ENCODE assay signal across 8 cellular contexts in genomic region chr1:23368562-23369334, GRCh38. TPM values are rescaled to one million over a fixed set of nuclear protein-coding genes. Genes with fewer than 3 reads are reported as not detected.
DNase-seq lines count a peak whose midpoint lies in the region; ATAC-seq lines count a peak whose summit lies in the region.

No MANE protein-coding gene starts in this region.

- peak overlapping the region; percentile 96 to 97 for H3K27ac Mint-ChIP-seq in effector memory CD8-positive, alpha-beta T cell

- DNase-seq in COR-L47 (lab: John Stamatoyannopoulos, UW) (peak; percentile 92), HS-27A (ENCODE audit: low read depth) (peak; percentile 81), NK-92 (lab: John Stamatoyannopoulos, UW; ENCODE audit: unreplicated experiment) (peak; percentile 32), mesenteric fat pad (ENCODE audit: low spot score) (peak; percentile 96)
- DNase-seq in activated CD8-positive, alpha-beta memory T cell treated with anti-CD3 and anti-CD28 coated beads for 48 hours (ENCODE audit: low read depth in 2 of 3, low spot score in 2 of 3) = peak; percentile 76 to 80 (median 77)
- DNase-seq in effector memory CD8-positive, alpha-beta T cell = peak; percentile 78 to 79 (median 79)
- peak; percentile 69 for DNase-seq in stimulated activated CD8-positive, alpha-beta memory T cell treated with anti-CD3 and anti-CD28 coated beads, Interleukin-15, amount 100 ng/mL, for 1 hour (ENCODE audit: low read depth)

- peak overlapping the region; percentile 96 for H3K4me3 Mint-ChIP-seq in effector memory CD8-positive, alpha-beta T cell

- no peaks in the 10 kb centered on the region for H3K27me3 Mint-ChIP-seq in effector memory CD8-positive, alpha-beta T cell

- peak; percentile 49 for ATAC-seq in GM19467 (IDR thresholded peaks at IDR 0.05; ENCODE audit: unreplicated experiment)
- peak; percentile 78 for ATAC-seq in effector memory CD8-positive, alpha-beta T cell (replicated peaks)

- H3K36me3 Mint-ChIP-seq in effector memory CD8-positive, alpha-beta T cell (ENCODE audit: insufficient read depth) = peaks cover 10% of the 10 kb centered on the region

- peaks cover 21 to 36% of the 10 kb centered on the region in 2 donors for H3K4me1 Mint-ChIP-seq in effector memory CD8-positive, alpha-beta T cell (ENCODE audit: low read depth in 2 of 2)

- H3K9me3 Mint-ChIP-seq in effector memory CD8-positive, alpha-beta T cell = no peaks in the 10 kb centered on the region

RNA-seq across cellular contexts. Expression of gene ZNF436, which starts 0.9 kb away (rescaled TPM):
- total RNA-seq in mesenteric fat pad = 18.8 TPM

RNA-seq across cellular contexts. Expression of gene HNRNPR, which starts 24.7 kb away (rescaled TPM):
- total RNA-seq in mesenteric fat pad = 111 TPM

RNA-seq across cellular contexts. Expression of gene TCEA3, which starts 55.8 kb away (rescaled TPM):
- 8.3 TPM for total RNA-seq in mesenteric fat pad

Comparison
In these comparisons a context has a peak if more than half of its experiments do, and no peak if none do; other contexts are left out.
1. Peak in every context shown above with its lines: DNase-seq and ATAC-seq.
2. DNase-seq: peak in every context shown above with its lines; median percentile 96 in mesenteric fat pad; 92 in COR-L47; 81 in HS-27A; 79 in effector memory CD8-positive, alpha-beta T cell; 77 in activated CD8-positive, alpha-beta memory T cell treated with anti-CD3 and anti-CD28 coated beads for 48 hours; 69 in stimulated activated CD8-positive, alpha-beta memory T cell treated with anti-CD3 and anti-CD28 coated beads, Interleukin-15, amount 100 ng/mL, for 1 hour; 32 in NK-92.